8 cellular contexts compared by ENCODE assay signal in the genomic region with DNA sequence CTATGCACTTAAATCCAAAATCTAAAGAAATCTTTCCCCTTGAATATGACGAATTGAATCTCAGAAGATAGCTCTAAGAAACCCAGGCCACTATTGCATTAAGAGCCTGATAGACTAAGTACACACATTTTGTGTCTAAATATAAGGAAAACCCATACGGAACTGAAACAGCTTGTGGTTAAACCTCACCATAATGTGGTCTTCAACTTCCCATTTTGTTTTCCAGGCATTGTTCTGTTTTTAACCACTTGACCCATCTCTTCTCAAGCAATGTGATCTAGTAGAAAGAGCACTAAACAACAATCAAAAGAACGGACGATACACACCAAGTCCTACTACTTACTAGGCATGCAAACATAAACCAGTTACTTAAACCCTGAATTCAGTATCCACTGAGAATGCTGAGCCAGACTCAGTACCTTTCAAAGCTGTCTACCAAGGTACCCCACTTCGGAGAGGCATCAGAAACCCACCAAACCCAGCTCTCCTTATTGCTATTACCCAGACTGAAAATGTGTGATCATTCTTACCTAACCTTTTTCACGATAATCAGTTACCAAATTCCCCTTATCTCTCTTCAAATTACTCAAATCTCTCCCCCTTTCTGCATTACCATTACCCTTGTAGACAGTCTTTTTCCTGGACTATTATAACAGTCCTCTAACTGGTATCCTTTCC. TPM values are rescaled to one million over a fixed set of nuclear protein-coding genes. Genes with fewer than 3 reads are reported as not detected.
DNase-seq lines count a peak whose midpoint lies in the region; ATAC-seq, FAIRE-seq and TF ChIP-seq lines count a peak whose summit lies in the region.

No MANE protein-coding gene starts in this region.

- peak; percentile 15 for DNase-seq in stimulated activated CD4-positive, alpha-beta T cell treated with anti-CD3 and anti-CD28 coated beads, Interleukin-1b, Interleukin-23, amount 100 ng/mL, for 48 hours
- no peak for DNase-seq in stimulated activated CD4-positive, alpha-beta T cell treated with anti-CD3 and anti-CD28 coated beads, Interleukin-4, amount 100 ng/mL, for 4 hours
- no peak for DNase-seq in activated T-cell treated with anti-CD3 and anti-CD28 coated beads, Interleukin-2, amount 50 U/mL, for 4 hours
- no peak for DNase-seq in upper lobe of right lung
- DNase-seq in SJCRH30: no peak
- no peak for DNase-seq in stomach
- DNase-seq in RCC 7860 (ENCODE audit: low spot score): no peak

- no peaks in the 10 kb centered on the region for H3K9me3 Mint-ChIP-seq in activated T-cell treated with anti-CD3 and anti-CD28 coated beads, Interleukin-2, amount 50 U/mL, for 4 hours

- H3K27ac ChIP-seq in upper lobe of right lung (no peak overlapping the region), SJCRH30 (no peak overlapping the region), stomach (no peak overlapping the region)

- H3K9me3 ChIP-seq in upper lobe of right lung: no peaks in the 10 kb centered on the region
- H3K9me3 ChIP-seq in SJCRH30 (replicated peaks): no peaks in the 10 kb centered on the region
- no peaks in the 10 kb centered on the region for H3K9me3 ChIP-seq in stomach

- no peak for TF ChIP-seq EP300 in stomach (IDR thresholded peaks at IDR 0.05)

- H3K4me3 Mint-ChIP-seq in activated T-cell treated with anti-CD3 and anti-CD28 coated beads, Interleukin-2, amount 50 U/mL, for 4 hours: peak overlapping the region; percentile 41

- no peak overlapping the region for H3K4me3 ChIP-seq in upper lobe of right lung
- H3K4me3 ChIP-seq in SJCRH30: no peak overlapping the region
- no peak overlapping the region for H3K4me3 ChIP-seq in stomach

- H3K27me3 ChIP-seq in upper lobe of right lung (no peaks in the 10 kb centered on the region), SJCRH30 (no peaks in the 10 kb centered on the region), stomach (no peaks in the 10 kb centered on the region)

- TF ChIP-seq CTCF in upper lobe of right lung (IDR thresholded peaks at IDR 0.05): no peak
- TF ChIP-seq CTCF in stomach (IDR thresholded peaks at IDR 0.05): no peak

- no peaks in the 10 kb centered on the region for H3K27me3 Mint-ChIP-seq in activated T-cell treated with anti-CD3 and anti-CD28 coated beads, Interleukin-2, amount 50 U/mL, for 4 hours (ENCODE audit: low read depth)

- peaks cover 40% of the 10 kb centered on the region for H3K36me3 Mint-ChIP-seq in activated T-cell treated with anti-CD3 and anti-CD28 coated beads, Interleukin-2, amount 50 U/mL, for 4 hours (ENCODE audit: insufficient read depth)

- no peak for TF ChIP-seq POLR2A in stomach (IDR thresholded peaks at IDR 0.05)

- peaks cover 62% of the 10 kb centered on the region for H3K4me1 ChIP-seq in upper lobe of right lung
- no peaks in the 10 kb centered on the region for H3K4me1 ChIP-seq in SJCRH30
- H3K4me1 ChIP-seq in stomach: peaks cover 19 to 92% (median 59%) of the 10 kb centered on the region in 4 donors

- no peak for FAIRE-seq in RCC 7860 (lab: Jason Lieb, UNC)

- H3K4me1 Mint-ChIP-seq in activated T-cell treated with anti-CD3 and anti-CD28 coated beads, Interleukin-2, amount 50 U/mL, for 4 hours (ENCODE audit: low read depth): peaks cover 62% of the 10 kb centered on the region

- 63 to 72% (median 64%) methylated on average over 6 of the region's 6 CpGs for WGBS in stomach, 5 donors

- peak; percentile 77 for ATAC-seq in HG03108 (IDR thresholded peaks at IDR 0.05; ENCODE audit: unreplicated experiment)
- ATAC-seq in activated T-cell treated with anti-CD3 and anti-CD28 coated beads, Interleukin-2, amount 50 U/mL, for 4 hours: peak; percentile 60 to 68
- ATAC-seq in upper lobe of right lung: peak; percentile 77

- no peaks in the 10 kb centered on the region for H3K36me3 ChIP-seq in upper lobe of right lung
- peaks cover 16% of the 10 kb centered on the region; the same call in 1 of the 2 replicates for H3K36me3 ChIP-seq in SJCRH30
- H3K36me3 ChIP-seq in stomach: peaks cover 0 to 17% (median 13%) of the 10 kb centered on the region in 4 donors

- intact Hi-C loops in upper lobe of right lung (cut with DNase I): no loop called here
- intact Hi-C loops in stomach (cut with DNase I; ENCODE audit: low total_unique reads): no loop called here

RNA-seq across cellular contexts. Expression of a gene that starts 12.8 kb away (rescaled TPM):
- total RNA-seq in activated T-cell treated with anti-CD3 and anti-CD28 coated beads, Interleukin-2, amount 50 U/mL, for 4 hours: 10 to 100 TPM; 40.5 to 48.2 (median 43.2) TPM
- total RNA-seq in upper lobe of right lung (35.3 TPM), stomach (10 to 100 TPM in 4 of 5 donors, 1 to 10 TPM in 1; 9.0 to 38.8 (median 25.9) TPM)
- 13.1 and 13.3 TPM in 2 replicates for total RNA-seq in SJCRH30 (2014; rRNA removed; shearing (Covaris generic))
- 1 to 10 TPM; 2.2 to 6.0 (median 5.0) TPM for polyA plus RNA-seq in stomach
